8 cellular contexts compared by ENCODE assay signal in genomic region chr9:130847306-130848217, GRCh38. TPM values are rescaled to one million over a fixed set of nuclear protein-coding genes. Genes with fewer than 3 reads are reported as not detected.
A peak's percentile ranks its signal among the peaks of the same experiment; 100 is the strongest.
DNase-seq lines count a peak whose midpoint lies in the region; ATAC-seq and TF ChIP-seq lines count a peak whose summit lies in the region.

No MANE protein-coding gene starts in this region.

- TF ChIP-seq CTCF in colonic mucosa (IDR thresholded peaks at IDR 0.05) (no peak), thoracic aorta (IDR thresholded peaks at IDR 0.05) (no peak)

- H3K4me3 ChIP-seq in colonic mucosa, result no peak overlapping the region
- H3K4me3 ChIP-seq in thoracic aorta, result peak overlapping the region; percentile 67

- peaks cover under 1% of the 10 kb centered on the region for H3K4me1 ChIP-seq in colonic mucosa
- H3K4me1 ChIP-seq in thoracic aorta (ENCODE audit: control insufficient read depth in 1 of 2, low read depth in 2 of 2), result peaks cover 40 to 84% of the 10 kb centered on the region in 2 donors

- ATAC-seq in thoracic aorta (ENCODE audit: insufficient number of reproducible peaks, low FRiP score, low read depth) (peak; percentile 88), GM21367 (IDR thresholded peaks at IDR 0.05; ENCODE audit: unreplicated experiment) (no peak), HG02678 (IDR thresholded peaks at IDR 0.05; ENCODE audit: unreplicated experiment) (no peak)

- no peak for TF ChIP-seq RAD21 in Ishikawa (IDR thresholded peaks at IDR 0.05; ENCODE audit: low read depth)

- no peak for TF ChIP-seq EP300 in Ishikawa (IDR thresholded peaks at IDR 0.05; ENCODE audit: borderline replicate concordance)

- H3K27ac ChIP-seq in colonic mucosa, result peak overlapping the region; percentile 75
- H3K27ac ChIP-seq in layer of hippocampus (ENCODE audit: low read depth, low read length), result peak overlapping the region; percentile 87
- H3K27ac ChIP-seq in thoracic aorta, result peak overlapping the region; percentile 98 to 99

- DNase-seq in colonic mucosa (peak; percentile 48), thoracic aorta (ENCODE audit: low spot score) (peak; percentile 59)
- DNase-seq in activated T-helper 2 cell treated with anti-CD3 and anti-CD28 coated beads, Interferon-gamma antibody, Interleukin-2, Interleukin-4, amounts not matched to agents 10 μg/mL and 5 μg/mL and 100 μg/mL, durations not matched to agents 14 hours and 24 hours and 36 hours (ENCODE audit: low spot score), result no peak
- DNase-seq in activated CD4-positive, CD25-positive, alpha-beta regulatory T cell (lab: John Stamatoyannopoulos, UW), result no peak

- H3K27me3 Mint-ChIP-seq in activated T-helper 2 cell treated with anti-CD3 and anti-CD28 coated beads, Interferon-gamma antibody, Interleukin-2, Interleukin-4, amounts not matched to agents 10 μg/mL and 5 μg/mL and 100 μg/mL, durations not matched to agents 14 hours and 24 hours and 36 hours (ENCODE audit: low read depth), result no peaks in the 10 kb centered on the region

- H3K4me1 Mint-ChIP-seq in activated T-helper 2 cell treated with anti-CD3 and anti-CD28 coated beads, Interferon-gamma antibody, Interleukin-2, Interleukin-4, amounts not matched to agents 10 μg/mL and 5 μg/mL and 100 μg/mL, durations not matched to agents 14 hours and 24 hours and 36 hours (ENCODE audit: low read depth), result peaks cover 9% of the 10 kb centered on the region

- no peak overlapping the region for H3K4me3 Mint-ChIP-seq in activated T-helper 2 cell treated with anti-CD3 and anti-CD28 coated beads, Interferon-gamma antibody, Interleukin-2, Interleukin-4, amounts not matched to agents 10 μg/mL and 5 μg/mL and 100 μg/mL, durations not matched to agents 14 hours and 24 hours and 36 hours (ENCODE audit: low read depth)

- H3K9ac ChIP-seq in colonic mucosa (ENCODE audit: low read depth in 2 of 2, low read length in 2 of 2), result peak overlapping the region; percentile 12 to 22

- H3K27me3 ChIP-seq in colonic mucosa, result no peaks in the 10 kb centered on the region
- no peaks in the 10 kb centered on the region for H3K27me3 ChIP-seq in layer of hippocampus (ENCODE audit: control insufficient read depth, insufficient read depth, low read length)
- no peaks in the 10 kb centered on the region for H3K27me3 ChIP-seq in thoracic aorta (replicated peaks; ENCODE audit: insufficient read depth)

- intact Hi-C loops in colonic mucosa (cut with DNase I), result no loop called here
- intact Hi-C loops in activated T-helper 2 cell treated with anti-CD3 and anti-CD28 coated beads, Interferon-gamma antibody, Interleukin-2, Interleukin-4, amounts not matched to agents 10 μg/mL and 5 μg/mL and 100 μg/mL, durations not matched to agents 14 hours and 24 hours and 36 hours (cut with micrococcal nuclease), result no loop called here

- H3K9me3 Mint-ChIP-seq in activated T-helper 2 cell treated with anti-CD3 and anti-CD28 coated beads, Interferon-gamma antibody, Interleukin-2, Interleukin-4, amounts not matched to agents 10 μg/mL and 5 μg/mL and 100 μg/mL, durations not matched to agents 14 hours and 24 hours and 36 hours, result no peaks in the 10 kb centered on the region

- H3K9me3 ChIP-seq in colonic mucosa, result no peaks in the 10 kb centered on the region
- no peaks in the 10 kb centered on the region for H3K9me3 ChIP-seq in thoracic aorta

- H3K36me3 Mint-ChIP-seq in activated T-helper 2 cell treated with anti-CD3 and anti-CD28 coated beads, Interferon-gamma antibody, Interleukin-2, Interleukin-4, amounts not matched to agents 10 μg/mL and 5 μg/mL and 100 μg/mL, durations not matched to agents 14 hours and 24 hours and 36 hours (ENCODE audit: low read depth), result no peaks in the 10 kb centered on the region

- H3K36me3 ChIP-seq in colonic mucosa (no peaks in the 10 kb centered on the region), thoracic aorta (no peaks in the 10 kb centered on the region)

- H3K27ac Mint-ChIP-seq in activated T-helper 2 cell treated with anti-CD3 and anti-CD28 coated beads, Interferon-gamma antibody, Interleukin-2, Interleukin-4, amounts not matched to agents 10 μg/mL and 5 μg/mL and 100 μg/mL, durations not matched to agents 14 hours and 24 hours and 36 hours, result no peak overlapping the region

TF ChIP-seq in Ishikawa, 13 proteins besides CTCF, POLR2A, EP300 and RAD21:
- TF ChIP-seq REST (IDR thresholded peaks at IDR 0.05; ENCODE audit: low read depth) (no peak), USF1 (IDR thresholded peaks at IDR 0.05) (no peak), CEBPB (IDR thresholded peaks at IDR 0.05) (peak; percentile 76)

RNA-seq across cellular contexts. Expression of gene ABL1, which starts 12.5 kb away (rescaled TPM):
- total RNA-seq in colonic mucosa (10 to 100 TPM; 86.0 to 97.9 TPM), thoracic aorta (100 to 1,000 TPM in 1 of 2 donors, 10 to 100 TPM in 1; 62.8 to 123 TPM)
- 35.5 and 36.5 TPM in 2 replicates for total RNA-seq in activated T-helper 2 cell treated with anti-CD3 and anti-CD28 coated beads, Interferon-gamma antibody, Interleukin-2, Interleukin-4, amounts not matched to agents 10 μg/mL and 5 μg/mL and 100 μg/mL, durations not matched to agents 14 hours and 24 hours and 36 hours

RNA-seq across cellular contexts. Expression of gene QRFP, which starts 49.0 kb away (rescaled TPM):
- total RNA-seq in colonic mucosa (under 1 TPM in 1 of 2 donors, not detected in 1; 0.77 TPM), thoracic aorta (not detected)
- total RNA-seq in activated T-helper 2 cell treated with anti-CD3 and anti-CD28 coated beads, Interferon-gamma antibody, Interleukin-2, Interleukin-4, amounts not matched to agents 10 μg/mL and 5 μg/mL and 100 μg/mL, durations not matched to agents 14 hours and 24 hours and 36 hours, result not detected in 2 replicates

Comparison
In these comparisons a context has a peak if more than half of its experiments do, and no peak if none do; other contexts are left out.
1. DNase-seq: peak in colonic mucosa (single experiment) and thoracic aorta (single experiment); none in activated T-helper 2 cell treated with anti-CD3 and anti-CD28 coated beads, Interferon-gamma antibody, Interleukin-2, Interleukin-4, amounts not matched to agents 10 μg/mL and 5 μg/mL and 100 μg/mL, durations not matched to agents 14 hours and 24 hours and 36 hours (single experiment) and activated CD4-positive, CD25-positive, alpha-beta regulatory T cell (0 of 4).
2. Peak in every context shown above with its lines, with median percentiles within 50 percentile points of each other: H3K27ac ChIP-seq.